8 cellular contexts compared by ENCODE assay signal in genomic region chrX:135520022-135520552, GRCh38. TPM values are rescaled to one million over a fixed set of nuclear protein-coding genes. Genes with fewer than 3 reads are reported as not detected.
DNase-seq lines count a peak whose midpoint lies in the region; ATAC-seq and TF ChIP-seq lines count a peak whose summit lies in the region.

No MANE protein-coding gene starts in this region.

- ATAC-seq in GM19452 (IDR thresholded peaks at IDR 0.05; ENCODE audit: unreplicated experiment) = peak; percentile 1
- ATAC-seq in activated CD8-positive, alpha-beta T cell treated with anti-CD3 and anti-CD28 coated beads, Interleukin-2, amount 10 ng/mL, durations not matched to agents 7 days and 5 days = no peak

- peaks cover 33% of the 10 kb centered on the region for H3K9me3 ChIP-seq in iPS-18a (ENCODE audit: control insufficient read depth, low read depth, low read length)

- H3K4me1 Mint-ChIP-seq in activated CD8-positive, alpha-beta T cell treated with anti-CD3 and anti-CD28 coated beads, Interleukin-2, amount 10 ng/mL, durations not matched to agents 7 days and 5 days (ENCODE audit: low read depth) = peaks cover 24% of the 10 kb centered on the region

- in situ Hi-C loops in GM13977 (cut with MboI; ENCODE audit: low pct_unique_long_range_greater_than_20kb, low sequenced_read_pairs, unreplicated experiment) = no loop called here

- no peak overlapping the region for H3K9ac ChIP-seq in iPS-18a (ENCODE audit: low read length)

- peak overlapping the region; percentile 100 for H3K27ac Mint-ChIP-seq in activated CD8-positive, alpha-beta T cell treated with anti-CD3 and anti-CD28 coated beads, Interleukin-2, amount 10 ng/mL, durations not matched to agents 7 days and 5 days

- H3K27me3 Mint-ChIP-seq in activated CD8-positive, alpha-beta T cell treated with anti-CD3 and anti-CD28 coated beads, Interleukin-2, amount 10 ng/mL, durations not matched to agents 7 days and 5 days (ENCODE audit: low read depth) = no peaks in the 10 kb centered on the region

- peak overlapping the region; percentile 99 for H3K4me3 Mint-ChIP-seq in activated CD8-positive, alpha-beta T cell treated with anti-CD3 and anti-CD28 coated beads, Interleukin-2, amount 10 ng/mL, durations not matched to agents 7 days and 5 days

- H3K36me3 Mint-ChIP-seq in activated CD8-positive, alpha-beta T cell treated with anti-CD3 and anti-CD28 coated beads, Interleukin-2, amount 10 ng/mL, durations not matched to agents 7 days and 5 days (ENCODE audit: low read depth) = peaks cover 16% of the 10 kb centered on the region

- peak; percentile 36 for DNase-seq in AG04449 (ENCODE audit: low read depth, low spot score)
- DNase-seq in activated CD8-positive, alpha-beta T cell treated with anti-CD3 and anti-CD28 coated beads, Interleukin-2, amount 10 ng/mL, durations not matched to agents 7 days and 5 days = no peak
- DNase-seq in substantia nigra (lab: John Stamatoyannopoulos, UW) = peak in 2 of 49 donors; percentile 16 to 36
- DNase-seq in activated effector memory CD4-positive, alpha-beta T cell treated with Interleukin-2 at 50 U/mL for 16 hours = no peak
- DNase-seq in GM13977 (ENCODE audit: low spot score) = no peak
- DNase-seq in islet precursor cell = no peak

- peaks cover 7% of the 10 kb centered on the region for H3K4me1 ChIP-seq in iPS-18a (ENCODE audit: control insufficient read depth, low read depth, low read length)

- no peaks in the 10 kb centered on the region for H3K36me3 ChIP-seq in iPS-18a (ENCODE audit: control insufficient read depth, low read depth, low read length)

- H3K27ac ChIP-seq in iPS-18a (ENCODE audit: low read length) = no peak overlapping the region
- peak overlapping the region; percentile 86 for H3K27ac ChIP-seq in substantia nigra (ENCODE audit: low read depth, low read length, poor library complexity, severe bottlenecking)

- TF ChIP-seq CTCF in AG04449 (IDR thresholded peaks at IDR 0.05; ENCODE audit: insufficient read depth, low read length, missing control alignments) (no peak), GM13977 (IDR thresholded peaks at IDR 0.05; ENCODE audit: extremely low read depth, insufficient read depth, missing control alignments) (no peak)

- H3K9me3 Mint-ChIP-seq in activated CD8-positive, alpha-beta T cell treated with anti-CD3 and anti-CD28 coated beads, Interleukin-2, amount 10 ng/mL, durations not matched to agents 7 days and 5 days (ENCODE audit: insufficient read depth) = no peaks in the 10 kb centered on the region

- POLR2A ChIA-PET in AG04449 (lab: Yijun Ruan, JAX) = no interaction called here
- POLR2A ChIA-PET in activated CD8-positive, alpha-beta T cell treated with anti-CD3 and anti-CD28 coated beads, Interleukin-2, amount 10 ng/mL, durations not matched to agents 7 days and 5 days (lab: Charles Lee) = no interaction called here

- no peaks in the 10 kb centered on the region for H3K27me3 ChIP-seq in iPS-18a (ENCODE audit: control insufficient read depth, insufficient read depth, low read length)

- peak overlapping the region; percentile 50 for H3K4me3 ChIP-seq in AG04449 (ENCODE audit: low read depth, low read length)
- peak overlapping the region; percentile 71 for H3K4me3 ChIP-seq in iPS-18a (ENCODE audit: low read length)

- CTCF ChIA-PET in AG04449 (lab: Yijun Ruan, JAX) = no interaction called here
- CTCF ChIA-PET in activated CD8-positive, alpha-beta T cell treated with anti-CD3 and anti-CD28 coated beads, Interleukin-2, amount 10 ng/mL, durations not matched to agents 7 days and 5 days (lab: Charles Lee) = interaction anchor here (0.8 to 0.9 kb wide), 2 partner anchors 35 kb away, joined by 3 to 4 read pairs; no protein-coding TSS in a partner anchor

RNA-seq across cellular contexts. Expression of gene INTS6L, which starts 0.4 kb away (rescaled TPM):
- 10 to 100 TPM; 24.4 to 24.9 TPM for total RNA-seq in activated CD8-positive, alpha-beta T cell treated with anti-CD3 and anti-CD28 coated beads, Interleukin-2, amount 10 ng/mL, durations not matched to agents 7 days and 5 days
